Comparison of ENCODE assay signal across 20 cellular contexts in the genomic region with DNA sequence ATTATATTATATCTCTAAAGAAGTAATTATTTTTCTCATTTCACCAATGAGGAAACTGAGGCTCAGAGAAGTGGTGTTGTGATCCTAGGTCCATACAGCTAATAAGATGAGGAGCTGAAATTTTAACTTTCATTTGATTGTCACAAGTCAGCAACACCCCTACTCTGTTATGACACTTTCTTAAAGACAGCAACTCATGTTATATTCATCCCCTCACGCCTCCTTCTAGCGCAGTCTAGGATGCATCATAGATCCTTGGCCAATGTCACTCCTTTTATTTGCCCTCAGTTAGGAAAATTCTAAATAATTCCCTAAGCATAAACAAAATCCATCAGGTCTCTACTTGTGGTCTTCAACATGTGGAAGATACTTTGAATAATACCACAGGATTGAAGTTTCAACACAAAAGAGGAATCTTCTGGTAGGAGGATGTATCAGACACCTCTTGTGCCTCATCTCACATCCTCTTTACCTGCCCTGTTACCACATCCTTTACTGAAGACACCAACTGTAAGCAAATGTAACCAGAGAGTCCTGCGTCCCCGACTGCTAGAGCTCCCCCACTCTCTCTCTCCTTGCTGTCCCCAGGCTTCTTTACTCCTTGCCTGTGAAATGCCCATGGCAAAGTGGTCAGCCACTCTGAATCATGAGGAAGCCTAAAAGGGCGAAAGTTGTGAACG. TPM values are rescaled to one million over a fixed set of nuclear protein-coding genes. Genes with fewer than 3 reads are reported as not detected.
A peak's percentile ranks its signal among the peaks of the same experiment; 100 is the strongest.
DNase-seq lines count a peak whose midpoint lies in the region; ATAC-seq and TF ChIP-seq lines count a peak whose summit lies in the region.
"Had no signal": no experiment of that assay in that cellular context is flagged by ENCODE, and none has a peak within 500 bp of the region (broad histone marks: within the 10 kb centered on the region; RNA-seq: fewer than 3 reads in every experiment).

No MANE protein-coding gene starts in this region.

- H3K4me1 Mint-ChIP-seq in CD8-positive, alpha-beta memory T cell = no peaks in the 10 kb centered on the region

- H3K27ac Mint-ChIP-seq in CD8-positive, alpha-beta memory T cell = no peak overlapping the region

- H3K9me3 ChIP-seq in psoas muscle = no peaks in the 10 kb centered on the region
- no peaks in the 10 kb centered on the region for H3K9me3 ChIP-seq in CD8-positive, alpha-beta memory T cell (ENCODE audit: low read length)
- H3K9me3 ChIP-seq: MG63, sigmoid colon, stomach had no signal

- H3K36me3 Mint-ChIP-seq in CD8-positive, alpha-beta memory T cell = no peaks in the 10 kb centered on the region

- POLR2A ChIA-PET in CD8-positive, alpha-beta memory T cell (lab: Charles Lee) = no interaction called here

- H3K27me3 Mint-ChIP-seq in CD8-positive, alpha-beta memory T cell = no peaks in the 10 kb centered on the region

- CTCF ChIA-PET in CD8-positive, alpha-beta memory T cell (lab: Charles Lee) = no interaction called here

- TF ChIP-seq POLR2A in GM18505 (IDR thresholded peaks at IDR 0.05; ENCODE audit: borderline replicate concordance, extremely low read depth, insufficient read depth, insufficient read length) = no peak

- intact Hi-C loops in psoas muscle (cut with DNase I) = loop anchor here in 1 of 2 donors (10.0 kb wide), 1 partner anchor 797 kb away; a partner anchor contains a TSS

- H3K9me3 Mint-ChIP-seq in CD8-positive, alpha-beta memory T cell = peaks cover 0 to 5% (median 2%) of the 10 kb centered on the region in 5 donors

- ATAC-seq in GM18505 (IDR thresholded peaks at IDR 0.05; ENCODE audit: unreplicated experiment) (peak; percentile 81), GM19395 (IDR thresholded peaks at IDR 0.05; ENCODE audit: unreplicated experiment) (peak; percentile 90), HG02623 (IDR thresholded peaks at IDR 0.05; ENCODE audit: unreplicated experiment) (peak; percentile 93), HG03196 (IDR thresholded peaks at IDR 0.05; ENCODE audit: unreplicated experiment) (peak; percentile 72), psoas muscle (no peak)
- ATAC-seq: left ventricle myocardium superior had no signal

- H3K27ac ChIP-seq in psoas muscle = no peak overlapping the region
- no peak overlapping the region for H3K27ac ChIP-seq in CD8-positive, alpha-beta memory T cell (ENCODE audit: low read depth, low read length)
- H3K27ac ChIP-seq: PC-9, sigmoid colon, stomach had no signal

- no peak for TF ChIP-seq CTCF in psoas muscle (IDR thresholded peaks at IDR 0.05)

- H3K4me3 ChIP-seq in psoas muscle = no peak overlapping the region
- no peak overlapping the region for H3K4me3 ChIP-seq in CD8-positive, alpha-beta memory T cell (ENCODE audit: low read length)
- H3K4me3 ChIP-seq: MG63, PC-9, sigmoid colon, stomach had no signal

- no peaks in the 10 kb centered on the region for H3K4me1 ChIP-seq in psoas muscle
- H3K4me1 ChIP-seq in CD8-positive, alpha-beta memory T cell (ENCODE audit: insufficient read depth, low read length) = no peaks in the 10 kb centered on the region
- H3K4me1 ChIP-seq: sigmoid colon, stomach had no signal

- DNase-seq in GM03348 (ENCODE audit: low spot score) = no peak
- DNase-seq in psoas muscle = no peak
- DNase-seq in NCI-H1048 (lab: John Stamatoyannopoulos, UW) = no peak
- DNase-seq in CD8-positive, alpha-beta memory T cell = no peak
- DNase-seq: activated CD4-positive, alpha-beta T cell treated with anti-CD3 and anti-CD28 coated beads, Interleukin-2, amount 50 U/mL, for 1 hour; activated naive CD4-positive, alpha-beta T cell; caudate nucleus; DMS79; left ventricle myocardium superior; MG63; NCI-H345; PC-9; sigmoid colon; stomach had no signal

- WGBS in psoas muscle, 3 donors = 72 to 87% (median 86%) methylated on average over 6 of the region's 6 CpGs

- H3K4me3 Mint-ChIP-seq in CD8-positive, alpha-beta memory T cell = no peak overlapping the region

- H3K36me3 ChIP-seq in psoas muscle (ENCODE audit: insufficient read depth in 1 of 2, low read depth in 1 of 2) = no peaks in the 10 kb centered on the region
- no peaks in the 10 kb centered on the region for H3K36me3 ChIP-seq in CD8-positive, alpha-beta memory T cell (ENCODE audit: insufficient read depth, low read length)
- H3K36me3 ChIP-seq: MG63, sigmoid colon, stomach had no signal

- no peaks in the 10 kb centered on the region for H3K27me3 ChIP-seq in psoas muscle (ENCODE audit: insufficient read depth in 3 of 3, low read length in 2 of 3)
- H3K27me3 ChIP-seq in CD8-positive, alpha-beta memory T cell (ENCODE audit: insufficient read depth, low read length, poor library complexity, severe bottlenecking) = no peaks in the 10 kb centered on the region
- H3K27me3 ChIP-seq: sigmoid colon had no signal

RNA-seq across cellular contexts. Expression of a gene that starts 53.7 kb away (rescaled TPM):
- not detected for total RNA-seq in psoas muscle
- under 1 TPM in 1 of 3 donors, not detected in 2; 0.06 TPM for polyA plus RNA-seq in psoas muscle
- total RNA-seq in CD8-positive, alpha-beta memory T cell = not detected
- not detected for polyA plus RNA-seq in CD8-positive, alpha-beta memory T cell
- total RNA-seq: epithelial cell of proximal tubule, left ventricle myocardium superior, PC-9, sigmoid colon, stomach had no signal
- polyA plus RNA-seq: neural cell, sigmoid colon, stomach had no signal

Comparison
In these comparisons a context has a peak if more than half of its experiments do, and no peak if none do; other contexts are left out.
1. ATAC-seq: peak in GM18505 (single experiment), GM19395 (single experiment), HG02623 (single experiment) and HG03196 (single experiment); none in psoas muscle (0 of 4).